ENCODE assay signal across 11 cellular contexts in genomic region chr19:3494051-3494450, GRCh38. TPM values are rescaled to one million over a fixed set of nuclear protein-coding genes. Genes with fewer than 3 reads are reported as not detected.
DNase-seq lines count a peak whose midpoint lies in the region; ATAC-seq, FAIRE-seq and TF ChIP-seq lines count a peak whose summit lies in the region.
"Had no signal": no experiment of that assay in that cellular context is flagged by ENCODE, and none has a peak within 500 bp of the region (broad histone marks: within the 10 kb centered on the region; RNA-seq: fewer than 3 reads in every experiment).

No MANE protein-coding gene starts in this region.

- ATAC-seq in HG02938 (IDR thresholded peaks at IDR 0.05; ENCODE audit: unreplicated experiment), result no peak

- TF ChIP-seq CTCF in D721Med (IDR thresholded peaks at IDR 0.05; ENCODE audit: insufficient read depth, missing control alignments) (no peak), progenitor cell of endocrine pancreas (IDR thresholded peaks at IDR 0.05; ENCODE audit: unreplicated experiment) (no peak), brain microvascular endothelial cell (IDR thresholded peaks at IDR 0.05; ENCODE audit: low read depth, low read length, missing control alignments) (no peak)

- H3K36me3 Mint-ChIP-seq in progenitor cell of endocrine pancreas (ENCODE audit: insufficient read depth), result peaks cover 9% of the 10 kb centered on the region

- H3K4me1 Mint-ChIP-seq in progenitor cell of endocrine pancreas (ENCODE audit: low read depth), result peaks cover 1% of the 10 kb centered on the region

- in situ Hi-C loops in brain microvascular endothelial cell (cut with HindIII; ENCODE audit: low pct_ligation_motif_present, low sequenced_read_pairs), result no loop called here

- H3K4me3 Mint-ChIP-seq in progenitor cell of endocrine pancreas (ENCODE audit: low read depth), result no peak overlapping the region

- no peaks in the 10 kb centered on the region for H3K9me3 Mint-ChIP-seq in progenitor cell of endocrine pancreas (ENCODE audit: low read depth)

- H3K36me3 ChIP-seq in brain microvascular endothelial cell (replicated peaks), result peaks cover 45% of the 10 kb centered on the region

- no peaks in the 10 kb centered on the region for H3K27me3 Mint-ChIP-seq in progenitor cell of endocrine pancreas

- no peak overlapping the region for H3K4me3 ChIP-seq in brain microvascular endothelial cell (ENCODE audit: low read depth, low read length)
- H3K4me3 ChIP-seq: adrenal gland had no signal

- no peak for FAIRE-seq in D721Med (lab: Jason Lieb, UNC)

- no peak overlapping the region for H3K27ac Mint-ChIP-seq in progenitor cell of endocrine pancreas

- DNase-seq in D721Med (ENCODE audit: insufficient read length, low spot score) (peak; percentile 70), NCI-H2196 treated with DMSO at 0.1 percent for 48 hours (lab: John Stamatoyannopoulos, UW; ENCODE audit: unreplicated experiment) (peak; percentile 22), nucleus accumbens (lab: John Stamatoyannopoulos, UW) (peak; percentile 7 to 98 (median 89)), NCI-H187 (lab: John Stamatoyannopoulos, UW) (no peak), progenitor cell of endocrine pancreas (ENCODE audit: low spot score, unreplicated experiment) (no peak), brain microvascular endothelial cell (no peak)
- DNase-seq: adrenal gland, KBM-7 had no signal

- no peaks in the 10 kb centered on the region for H3K27me3 ChIP-seq in brain microvascular endothelial cell (replicated peaks)
- H3K27me3 ChIP-seq: adrenal gland had no signal

- H3K27ac ChIP-seq in angular gyrus (ENCODE audit: low read depth, low read length) (peak overlapping the region; percentile 100), brain microvascular endothelial cell (no peak overlapping the region)
- H3K27ac ChIP-seq: adrenal gland had no signal

RNA-seq across cellular contexts. Expression of gene DOHH, which starts 6.4 kb away (rescaled TPM):
- total RNA-seq in progenitor cell of endocrine pancreas, result 9.4 and 9.9 TPM in 2 replicates

RNA-seq across cellular contexts. Expression of gene SMIM44, which starts 10.8 kb away (rescaled TPM):
- not detected in 2 replicates for total RNA-seq in progenitor cell of endocrine pancreas
- total RNA-seq: adrenal gland, fibroblast of villous mesenchyme had no signal

RNA-seq across cellular contexts. Expression of gene FZR1, which starts 12.1 kb away (rescaled TPM):
- total RNA-seq in progenitor cell of endocrine pancreas, result 61.3 and 70.5 TPM in 2 replicates

RNA-seq across cellular contexts. Expression of gene SMIM24, which starts 13.7 kb away (rescaled TPM):
- 1.3 and 1.6 TPM in 2 replicates for total RNA-seq in progenitor cell of endocrine pancreas
- total RNA-seq: fibroblast of villous mesenchyme had no signal

RNA-seq across cellular contexts. Expression of gene TEKTIP1, which starts 44.9 kb away (rescaled TPM):
- 3.8 and 4.0 TPM in 2 replicates for total RNA-seq in progenitor cell of endocrine pancreas
- total RNA-seq: fibroblast of villous mesenchyme had no signal

Comparison
In these comparisons a context has a peak if more than half of its experiments do, and no peak if none do; other contexts are left out.
1. DNase-seq: peak in D721Med (single experiment), NCI-H2196 treated with DMSO at 0.1 percent for 48 hours (single experiment) and nucleus accumbens (56 of 56); none in NCI-H187 (0 of 2), progenitor cell of endocrine pancreas (single experiment) and brain microvascular endothelial cell (single experiment).